Comparison of ENCODE assay signal across 8 cellular contexts in the genomic region with DNA sequence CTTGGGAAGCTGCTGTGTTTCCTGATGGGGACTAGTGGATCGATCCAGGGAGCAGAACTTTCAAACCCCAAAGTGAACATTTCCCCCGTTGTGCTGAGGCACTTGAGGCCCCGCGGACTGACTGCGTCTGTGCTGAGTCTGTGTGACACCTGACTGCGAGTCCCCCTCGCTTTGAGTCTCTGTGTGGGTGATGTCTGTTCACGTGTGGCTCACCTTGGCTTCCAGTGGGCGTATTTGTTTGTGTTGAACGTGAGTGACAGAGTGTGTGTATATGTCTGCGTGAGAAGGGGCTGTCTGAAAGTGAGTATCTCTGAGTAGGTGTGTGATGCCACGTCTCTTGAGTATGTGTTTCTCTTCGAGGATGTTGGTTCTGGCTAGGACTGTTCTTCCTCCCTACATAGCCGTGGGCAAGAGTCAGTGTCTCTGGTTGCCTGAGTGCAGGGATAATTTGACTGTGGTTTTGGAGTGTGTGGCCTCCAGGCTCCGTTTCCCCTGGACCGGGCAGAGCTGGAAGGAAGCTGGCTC. TPM values are rescaled to one million over a fixed set of nuclear protein-coding genes. Genes with fewer than 3 reads are reported as not detected.
A peak's percentile ranks its signal among the peaks of the same experiment; 100 is the strongest.
DNase-seq lines count a peak whose midpoint lies in the region; ATAC-seq and TF ChIP-seq lines count a peak whose summit lies in the region.

No MANE protein-coding gene starts in this region.

- no peak for TF ChIP-seq POLR2A in adrenal gland (IDR thresholded peaks at IDR 0.05)

- H3K27me3 Mint-ChIP-seq in endothelial cell (ENCODE audit: unreplicated experiment) = peaks cover 15% of the 10 kb centered on the region

- WGBS in adrenal gland, 4 donors = 16 to 23% (median 20%) methylated on average over 12 to 16 of the region's 16 CpGs

- peak; percentile 10 for ATAC-seq in SK-N-SH treated with all-trans-retinoic acid at 6 μM for 48 hours

- peak overlapping the region; percentile 62 for H2AFZ ChIP-seq in osteoblast (ENCODE audit: low read length)

- intact Hi-C loops in adrenal gland (cut with DNase I) = no loop called here

- H3K79me2 ChIP-seq in osteoblast (ENCODE audit: insufficient read depth, low read length) = peaks cover 41% of the 10 kb centered on the region

- H4K20me1 ChIP-seq in osteoblast (ENCODE audit: insufficient read depth, low read length) = peaks cover 34% of the 10 kb centered on the region

- H3K4me2 ChIP-seq in osteoblast (ENCODE audit: insufficient read depth, low read length) = peak overlapping the region; percentile 91

- H3K27me3 ChIP-seq in osteoblast (ENCODE audit: insufficient read depth, low read length) = no peaks in the 10 kb centered on the region
- H3K27me3 ChIP-seq in adrenal gland = peaks cover 25% of the 10 kb centered on the region

- H3K36me3 Mint-ChIP-seq in endothelial cell (ENCODE audit: low read depth, unreplicated experiment) = peaks cover 10% of the 10 kb centered on the region

- peak overlapping the region; percentile 75 for H3K27ac Mint-ChIP-seq in endothelial cell (ENCODE audit: unreplicated experiment)

- H3K4me3 ChIP-seq in osteoblast (ENCODE audit: insufficient read depth, low read length) = peak overlapping the region; percentile 75
- peak overlapping the region in 1 of 4 donors; percentile 66 for H3K4me3 ChIP-seq in adrenal gland

- H3K4me3 Mint-ChIP-seq in endothelial cell (ENCODE audit: unreplicated experiment) = peak overlapping the region; percentile 97

- H3K4me1 ChIP-seq in osteoblast (ENCODE audit: insufficient read depth, low read length) = peaks cover 39% of the 10 kb centered on the region
- peaks cover 7 to 12% of the 10 kb centered on the region in 2 donors for H3K4me1 ChIP-seq in adrenal gland (replicated peaks in 1 of 2)

- peak; percentile 8 for DNase-seq in activated T-cell treated with anti-CD3 and anti-CD28 coated beads for 48 hours (ENCODE audit: low read depth)
- no peak for DNase-seq in activated T-cell treated with anti-CD3 and anti-CD28 coated beads, Interleukin-2, amount 50 U/mL, for 1 hour
- peak; percentile 22 for DNase-seq in endothelial cell (ENCODE audit: low spot score)
- peak; percentile 94 for DNase-seq in osteoblast (ENCODE audit: insufficient read length, low spot score, missing footprints)
- DNase-seq in adrenal gland = no peak
- DNase-seq in GM19240 (ENCODE audit: insufficient read length, low spot score) = no peak
- DNase-seq in DMS153 (lab: John Stamatoyannopoulos, UW) = no peak

- no peaks in the 10 kb centered on the region for H3K9me3 Mint-ChIP-seq in endothelial cell (ENCODE audit: unreplicated experiment)

- H3K36me3 ChIP-seq in osteoblast (ENCODE audit: insufficient read depth, low read length) (no peaks in the 10 kb centered on the region), adrenal gland (replicated peaks in 1 of 2) (no peaks in the 10 kb centered on the region)

- H3K9me3 ChIP-seq in osteoblast (ENCODE audit: low read depth, low read length) (no peaks in the 10 kb centered on the region), adrenal gland (replicated peaks in 1 of 3) (no peaks in the 10 kb centered on the region)

- TF ChIP-seq CTCF in endothelial cell (IDR thresholded peaks at IDR 0.05; ENCODE audit: unreplicated experiment) = no peak
- no peak for TF ChIP-seq CTCF in osteoblast (IDR thresholded peaks at IDR 0.05; ENCODE audit: extremely low read depth, low read depth, low read length)
- no peak for TF ChIP-seq CTCF in adrenal gland (IDR thresholded peaks at IDR 0.05)

- peaks cover 62% of the 10 kb centered on the region for H3K4me1 Mint-ChIP-seq in endothelial cell (ENCODE audit: unreplicated experiment)

- H3K27ac ChIP-seq in osteoblast (ENCODE audit: low read depth, low read length) (peak overlapping the region; percentile 48), adrenal gland (peak overlapping the region in 1 of 5 donors; percentile 94)

TF ChIP-seq in SK-N-SH treated with all-trans-retinoic acid at 6 μM for 48 hours, 23 proteins besides CTCF, POLR2A, EP300 and RAD21:
- TF ChIP-seq ISL1 (CRISPR knock-in tag; IDR thresholded peaks at IDR 0.05) (no peak), ZNF565 (CRISPR knock-in tag; conservative IDR thresholded peaks at IDR 0.05; ENCODE audit: low read depth) (no peak), ZFP30 (CRISPR knock-in tag; IDR thresholded peaks at IDR 0.05) (no peak), TCF4 (CRISPR knock-in tag; IDR thresholded peaks at IDR 0.05; ENCODE audit: borderline replicate concordance) (no peak), ZC3H10 (CRISPR knock-in tag; IDR thresholded peaks at IDR 0.05) (no peak), GLIS3 (CRISPR knock-in tag; IDR thresholded peaks at IDR 0.05) (no peak), PPARA (CRISPR knock-in tag; IDR thresholded peaks at IDR 0.05; ENCODE audit: borderline replicate concordance) (no peak), ZNF8 (CRISPR knock-in tag; IDR thresholded peaks at IDR 0.05) (no peak), ARNTL (CRISPR knock-in tag; IDR thresholded peaks at IDR 0.05; ENCODE audit: borderline replicate concordance, low read depth) (no peak), RARB (CRISPR knock-in tag; IDR thresholded peaks at IDR 0.05) (no peak)
- TF ChIP-seq, protein P1, sequence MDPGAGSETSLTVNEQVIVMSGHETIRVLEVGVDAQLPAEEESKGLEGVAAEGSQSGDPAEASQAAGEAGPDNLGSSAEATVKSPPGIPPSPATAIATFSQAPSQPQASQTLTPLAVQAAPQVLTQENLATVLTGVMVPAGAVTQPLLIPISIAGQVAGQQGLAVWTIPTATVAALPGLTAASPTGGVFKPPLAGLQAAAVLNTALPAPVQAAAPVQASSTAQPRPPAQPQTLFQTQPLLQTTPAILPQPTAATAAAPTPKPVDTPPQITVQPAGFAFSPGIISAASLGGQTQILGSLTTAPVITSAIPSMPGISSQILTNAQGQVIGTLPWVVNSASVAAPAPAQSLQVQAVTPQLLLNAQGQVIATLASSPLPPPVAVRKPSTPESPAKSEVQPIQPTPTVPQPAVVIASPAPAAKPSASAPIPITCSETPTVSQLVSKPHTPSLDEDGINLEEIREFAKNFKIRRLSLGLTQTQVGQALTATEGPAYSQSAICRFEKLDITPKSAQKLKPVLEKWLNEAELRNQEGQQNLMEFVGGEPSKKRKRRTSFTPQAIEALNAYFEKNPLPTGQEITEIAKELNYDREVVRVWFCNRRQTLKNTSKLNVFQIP (CRISPR knock-in tag; IDR thresholded peaks at IDR 0.05; ENCODE audit: borderline replicate concordance, low read depth) = no peak
- TF ChIP-seq, protein P2, sequence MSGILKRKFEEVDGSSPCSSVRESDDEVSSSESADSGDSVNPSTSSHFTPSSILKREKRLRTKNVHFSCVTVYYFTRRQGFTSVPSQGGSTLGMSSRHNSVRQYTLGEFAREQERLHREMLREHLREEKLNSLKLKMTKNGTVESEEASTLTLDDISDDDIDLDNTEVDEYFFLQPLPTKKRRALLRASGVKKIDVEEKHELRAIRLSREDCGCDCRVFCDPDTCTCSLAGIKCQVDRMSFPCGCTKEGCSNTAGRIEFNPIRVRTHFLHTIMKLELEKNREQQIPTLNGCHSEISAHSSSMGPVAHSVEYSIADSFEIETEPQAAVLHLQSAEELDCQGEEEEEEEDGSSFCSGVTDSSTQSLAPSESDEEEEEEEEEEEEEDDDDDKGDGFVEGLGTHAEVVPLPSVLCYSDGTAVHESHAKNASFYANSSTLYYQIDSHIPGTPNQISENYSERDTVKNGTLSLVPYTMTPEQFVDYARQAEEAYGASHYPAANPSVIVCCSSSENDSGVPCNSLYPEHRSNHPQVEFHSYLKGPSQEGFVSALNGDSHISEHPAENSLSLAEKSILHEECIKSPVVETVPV (CRISPR knock-in tag; IDR thresholded peaks at IDR 0.05) = no peak
TF ChIP-seq in SK-N-SH treated with all-trans-retinoic acid at 6 μM for 48 hours: peak in this region for 0.

RNA-seq across cellular contexts. Expression of a gene that starts 1.3 kb away (rescaled TPM):
- 120 TPM for total RNA-seq in endothelial cell (ENCODE audit: unreplicated experiment)
- 15.2 and 16.2 TPM in 2 replicates for total RNA-seq in osteoblast
- total RNA-seq in adrenal gland = 10 to 100 TPM in 3 of 8 donors, 1 to 10 TPM in 5; 3.6 to 16.6 (median 8.9) TPM
- polyA plus RNA-seq in adrenal gland = 1 to 10 TPM; 4.0 to 8.2 (median 5.6) TPM

Comparison
In these comparisons a context has a peak if more than half of its experiments do, and no peak if none do; other contexts are left out.
1. DNase-seq: peak in activated T-cell treated with anti-CD3 and anti-CD28 coated beads for 48 hours (single experiment), endothelial cell (single experiment) and osteoblast (single experiment); none in activated T-cell treated with anti-CD3 and anti-CD28 coated beads, Interleukin-2, amount 50 U/mL, for 1 hour (single experiment), adrenal gland (0 of 7), GM19240 (single experiment) and DMS153 (single experiment).